ENCODE assay signal across 23 cellular contexts in the genomic region with DNA sequence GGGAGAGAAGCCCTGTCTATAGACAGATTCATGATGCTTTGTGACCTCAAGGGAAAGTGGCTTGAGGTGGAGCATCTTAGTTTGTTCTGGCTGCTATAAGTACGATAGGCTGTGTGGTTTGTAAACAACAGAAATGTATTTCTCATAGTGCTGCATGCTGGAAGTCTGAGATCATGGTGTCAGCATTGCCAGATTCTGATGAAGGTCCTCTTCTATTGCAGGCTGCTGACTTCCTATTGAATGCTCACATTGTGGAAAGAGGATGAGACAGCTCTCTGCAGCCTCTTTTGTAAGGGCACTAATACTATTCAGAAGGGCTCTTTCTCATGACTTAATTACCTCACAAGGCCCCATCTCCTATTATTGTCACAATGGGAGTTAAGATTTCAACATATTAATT.
DNase-seq lines count a peak whose midpoint lies in the region; ATAC-seq and TF ChIP-seq lines count a peak whose summit lies in the region.
"Had no signal": no experiment of that assay in that cellular context is flagged by ENCODE, and none has a peak within 500 bp of the region (broad histone marks: within the 10 kb centered on the region; RNA-seq: fewer than 3 reads in every experiment).

No MANE protein-coding gene starts in this region.

- no peak for TF ChIP-seq CTCF in cardiac fibroblast (IDR thresholded peaks at IDR 0.05; ENCODE audit: low read depth, low read length)
- TF ChIP-seq CTCF in type B pancreatic cell (conservative IDR thresholded peaks at IDR 0.05): no peak

- H3K27me3 Mint-ChIP-seq in type B pancreatic cell: no peaks in the 10 kb centered on the region
- no peaks in the 10 kb centered on the region for H3K27me3 Mint-ChIP-seq in activated CD4-positive, alpha-beta memory T cell treated with anti-CD3 and anti-CD28 coated beads for 36 hours
- H3K27me3 Mint-ChIP-seq: brain; natural killer cell treated with Interleukin-12 subunit alpha and Interleukin-12 subunit beta and Interleukin-15 and Interleukin-18, amount 100 ng/mL, for 72 hours; T-cell had no signal

- CTCF ChIA-PET in activated CD4-positive, alpha-beta memory T cell treated with anti-CD3 and anti-CD28 coated beads for 36 hours (lab: Charles Lee): no interaction called here

- no peaks in the 10 kb centered on the region for H3K36me3 Mint-ChIP-seq in type B pancreatic cell
- no peaks in the 10 kb centered on the region for H3K36me3 Mint-ChIP-seq in activated CD4-positive, alpha-beta memory T cell treated with anti-CD3 and anti-CD28 coated beads for 36 hours
- H3K36me3 Mint-ChIP-seq: brain, T-cell had no signal

- H3K9me3 Mint-ChIP-seq in type B pancreatic cell: no peaks in the 10 kb centered on the region
- H3K9me3 Mint-ChIP-seq in activated CD4-positive, alpha-beta memory T cell treated with anti-CD3 and anti-CD28 coated beads for 36 hours: peaks cover 8% of the 10 kb centered on the region

- no peaks in the 10 kb centered on the region for H3K4me1 Mint-ChIP-seq in type B pancreatic cell (ENCODE audit: unreplicated experiment)
- H3K4me1 Mint-ChIP-seq in activated CD4-positive, alpha-beta memory T cell treated with anti-CD3 and anti-CD28 coated beads for 36 hours (ENCODE audit: low read depth): no peaks in the 10 kb centered on the region
- H3K4me1 Mint-ChIP-seq: T-cell had no signal

- intact Hi-C loops in activated CD4-positive, alpha-beta memory T cell treated with anti-CD3 and anti-CD28 coated beads for 36 hours (cut with micrococcal nuclease): no loop called here

- H3K27ac Mint-ChIP-seq in type B pancreatic cell: no peak overlapping the region
- H3K27ac Mint-ChIP-seq in activated CD4-positive, alpha-beta memory T cell treated with anti-CD3 and anti-CD28 coated beads for 36 hours: no peak overlapping the region
- H3K27ac Mint-ChIP-seq: natural killer cell treated with Interleukin-12 subunit alpha and Interleukin-12 subunit beta and Interleukin-15 and Interleukin-18, amount 100 ng/mL, for 72 hours; T-cell had no signal

- no peak overlapping the region for H3K4me3 Mint-ChIP-seq in type B pancreatic cell
- no peak overlapping the region for H3K4me3 Mint-ChIP-seq in activated CD4-positive, alpha-beta memory T cell treated with anti-CD3 and anti-CD28 coated beads for 36 hours
- H3K4me3 Mint-ChIP-seq: brain; natural killer cell treated with Interleukin-12 subunit alpha and Interleukin-12 subunit beta and Interleukin-15 and Interleukin-18, amount 100 ng/mL, for 72 hours; T-cell had no signal

- DNase-seq in HS-5 (ENCODE audit: low read depth) (peak; percentile 26), cardiac fibroblast (ENCODE audit: low read depth in 2 of 2) (peak; percentile 31 to 68), inferior parietal cortex (ENCODE audit: extremely low spot score) (peak; percentile 51), stromal cell of bone marrow (ENCODE audit: low read depth) (peak; percentile 13), type B pancreatic cell (ENCODE audit: extremely low spot score, unreplicated experiment) (no peak)
- no peak for DNase-seq in activated CD4-positive, alpha-beta memory T cell treated with anti-CD3 and anti-CD28 coated beads for 36 hours
- DNase-seq in activated T-cell treated with anti-CD3 and anti-CD28 coated beads, Interleukin-2, amount 50 U/mL, for 1 hour: no peak
- DNase-seq: activated CD4-positive, alpha-beta T cell treated with anti-CD3 and anti-CD28 coated beads, Interleukin-2, amount 50 U/mL, for 1 hour; activated naive CD4-positive, alpha-beta T cell treated with anti-CD3 and anti-CD28 coated beads, Interleukin-2, amount 50 U/mL, for 16 hours; DMS 273 treated with DMSO at 0.1 percent for 48 hours; erythroblast; heart right ventricle; islet precursor cell; mammary epithelial cell; NCI-H187 treated with DMSO at 0.1 percent for 48 hours; psoas muscle; spleen; T-cell; testis had no signal

- no peak for TF ChIP-seq POLR2A in GM18505 (IDR thresholded peaks at IDR 0.05; ENCODE audit: borderline replicate concordance, extremely low read depth, insufficient read depth, insufficient read length)

- POLR2A ChIA-PET in activated CD4-positive, alpha-beta memory T cell treated with anti-CD3 and anti-CD28 coated beads for 36 hours (lab: Charles Lee): no interaction called here

- H3K4me3 ChIP-seq in cardiac fibroblast (replicated peaks in 1 of 2; ENCODE audit: low read depth in 2 of 2, low read length in 2 of 2): no peak overlapping the region
- H3K4me3 ChIP-seq: BLaER1 treated with 17β-estradiol and CSF1 and Interleukin-3, amounts not matched to agents 10 nM and 100 nM; heart right ventricle; psoas muscle; spleen; testis had no signal

- ATAC-seq in GM18505 (IDR thresholded peaks at IDR 0.05; ENCODE audit: unreplicated experiment): no peak
- ATAC-seq: heart right ventricle; natural killer cell treated with Interleukin-12 subunit alpha and Interleukin-12 subunit beta and Interleukin-15 and Interleukin-18, amount 100 ng/mL, for 72 hours; psoas muscle; T-cell had no signal

Comparison
In these comparisons a context has a peak if more than half of its experiments do, and no peak if none do; other contexts are left out.
1. DNase-seq: peak in HS-5 (single experiment), cardiac fibroblast (2 of 2), inferior parietal cortex (single experiment) and stromal cell of bone marrow (single experiment); none in type B pancreatic cell (single experiment), activated CD4-positive, alpha-beta memory T cell treated with anti-CD3 and anti-CD28 coated beads for 36 hours (single experiment) and activated T-cell treated with anti-CD3 and anti-CD28 coated beads, Interleukin-2, amount 50 U/mL, for 1 hour (single experiment).